Comparison of ENCODE assay signal across 8 cellular contexts in the genomic region with DNA sequence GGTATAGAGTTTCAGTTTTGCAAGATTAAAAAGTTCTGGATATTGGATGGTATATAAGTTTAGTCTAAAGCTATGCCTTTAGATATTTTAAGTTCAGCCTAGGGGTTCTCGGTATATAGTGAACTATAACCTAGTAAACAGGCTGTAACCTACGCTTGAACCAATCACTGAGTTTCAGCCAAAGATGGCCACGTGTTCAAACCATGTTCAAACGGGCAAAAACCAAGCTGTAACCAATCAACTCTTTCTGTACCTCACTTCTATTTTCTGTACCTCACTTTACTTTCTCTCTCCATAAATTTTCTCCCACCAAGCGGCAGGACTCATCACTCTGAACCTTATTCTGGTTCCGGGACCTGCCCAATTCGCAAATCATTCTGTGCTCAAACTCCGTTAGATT. TPM values are rescaled to one million over a fixed set of nuclear protein-coding genes. Genes with fewer than 3 reads are reported as not detected.
DNase-seq lines count a peak whose midpoint lies in the region; ATAC-seq, FAIRE-seq and TF ChIP-seq lines count a peak whose summit lies in the region.

No MANE protein-coding gene starts in this region.

- H2AFZ ChIP-seq in DND-41 (ENCODE audit: low read depth, low read length), result no peak overlapping the region; the same call in 1 of the 2 replicates

- H3K9me3 ChIP-seq in DND-41 (ENCODE audit: insufficient read depth, low read length, severe bottlenecking) (peaks cover 5% of the 10 kb centered on the region), NT2/D1 (ENCODE audit: insufficient read depth, low read length) (peaks cover 21% of the 10 kb centered on the region; the same call in 1 of the 2 replicates), ectodermal cell (ENCODE audit: control insufficient read depth, low read length) (peaks cover 4% of the 10 kb centered on the region), pancreas (no peaks in the 10 kb centered on the region)

- H3K4me1 ChIP-seq in DND-41 (ENCODE audit: insufficient read depth, low read length) (peaks cover 32% of the 10 kb centered on the region), NT2/D1 (ENCODE audit: insufficient read depth, insufficient read length) (no peaks in the 10 kb centered on the region), ectodermal cell (ENCODE audit: control insufficient read depth, insufficient read depth, low read length) (no peaks in the 10 kb centered on the region), pancreas (peaks cover 0 to 10% (median 10%) of the 10 kb centered on the region in 3 donors)

- intact Hi-C loops in pancreas (cut with DNase I), result no loop called here

- H3K36me3 ChIP-seq in DND-41 (ENCODE audit: insufficient read depth, low read length) (peaks cover 22% of the 10 kb centered on the region; the same call in 1 of the 2 replicates), NT2/D1 (ENCODE audit: insufficient read depth, insufficient read length, low read length) (peaks cover 6% of the 10 kb centered on the region), ectodermal cell (ENCODE audit: control insufficient read depth, insufficient read depth, low read length) (no peaks in the 10 kb centered on the region), pancreas (no peaks in the 10 kb centered on the region)

- no peak for ATAC-seq in DND-41 (ENCODE audit: insufficient read depth, low read depth)
- ATAC-seq in pancreas, result no peak

- FAIRE-seq in pancreas (lab: Jason Lieb, UNC) (no peak), H54 (lab: Jason Lieb, UNC) (no peak)

- in situ Hi-C loops in GM13977 (cut with MboI; ENCODE audit: low pct_unique_long_range_greater_than_20kb, low sequenced_read_pairs, unreplicated experiment), result no loop called here

- peak overlapping the region; percentile 100 for H3K27ac ChIP-seq in DND-41 (ENCODE audit: low read length)
- H3K27ac ChIP-seq in ectodermal cell (ENCODE audit: insufficient read depth, low read depth, low read length, poor library complexity, severe bottlenecking), result no peak overlapping the region
- H3K27ac ChIP-seq in pancreas, result peak overlapping the region in 2 of 4 donors; percentile 99 to 100

- 0 out of 2 replicates have a peak, but pooled peaks cover 3% of the 10 kb centered on the region for H4K20me1 ChIP-seq in DND-41 (ENCODE audit: insufficient read depth, low read length)

- peaks cover 61% of the 10 kb centered on the region for H3K79me2 ChIP-seq in DND-41 (ENCODE audit: insufficient read depth, low read length)

- 90 to 94% methylated on average over 8 of the region's 8 CpGs for WGBS in ectodermal cell, 2 experiments
- WGBS in pancreas, 2 donors, result 76 to 78% methylated on average over 8 of the region's 8 CpGs

- TF ChIP-seq POLR2A in H54 (IDR thresholded peaks at IDR 0.05; ENCODE audit: low read depth, low read length), result no peak

- H3K4me3 ChIP-seq in DND-41 (ENCODE audit: low read depth in 1 of 2, low read length in 2 of 2) (peak overlapping the region; percentile 32 to 82; a peak in 3 of 4 replicates), NT2/D1 (ENCODE audit: insufficient read length, low read depth) (peak overlapping the region; percentile 95), ectodermal cell (ENCODE audit: insufficient read depth, low read depth, low read length) (peak overlapping the region; percentile 51), pancreas (peak overlapping the region in 3 of 4 donors; percentile 54 to 88 (median 64))

- H3K9ac ChIP-seq in DND-41 (ENCODE audit: low read depth, low read length) (peak overlapping the region; percentile 69), NT2/D1 (ENCODE audit: insufficient read length, low read depth) (no peak overlapping the region)

- no peak for TF ChIP-seq CTCF in DND-41 (IDR thresholded peaks at IDR 0.05; ENCODE audit: borderline replicate concordance, extremely low read depth, low read length, poor library complexity, severe bottlenecking)
- no peak for TF ChIP-seq CTCF in pancreas (IDR thresholded peaks at IDR 0.05)
- no peak for TF ChIP-seq CTCF in GM13977 (IDR thresholded peaks at IDR 0.05; ENCODE audit: extremely low read depth, insufficient read depth, missing control alignments)

- H3K27me3 ChIP-seq in DND-41 (ENCODE audit: insufficient read depth, low read length, poor library complexity) (no peaks in the 10 kb centered on the region), NT2/D1 (ENCODE audit: insufficient read depth, insufficient read length) (no peaks in the 10 kb centered on the region), ectodermal cell (ENCODE audit: control insufficient read depth, insufficient read depth, low read length, poor library complexity, severe bottlenecking) (no peaks in the 10 kb centered on the region), pancreas (no peaks in the 10 kb centered on the region)

- peak overlapping the region; percentile 72 for H3K4me2 ChIP-seq in DND-41 (ENCODE audit: insufficient read depth, low read length)

- DNase-seq in DND-41, result no peak
- DNase-seq in NT2/D1 (ENCODE audit: low read depth, low spot score), result no peak
- DNase-seq in pancreas, result no peak
- no peak for DNase-seq in GM13977 (ENCODE audit: low spot score)
- no peak for DNase-seq in COR-L47 (lab: John Stamatoyannopoulos, UW)
- no peak for DNase-seq in inferior parietal cortex (ENCODE audit: extremely low spot score)
- DNase-seq in H54 (ENCODE audit: insufficient read length, low spot score), result no peak

RNA-seq across cellular contexts. Expression of gene TMBIM4, which starts 1.4 kb away (rescaled TPM):
- 58.7 TPM for polyA plus RNA-seq in ectodermal cell (2013, experiment 1 of 4)
- 59.7 TPM for polyA plus RNA-seq in ectodermal cell (2013, experiment 2 of 4)
- polyA plus RNA-seq in ectodermal cell (2013, experiment 3 of 4), result 53.0 TPM
- 61.4 TPM for polyA plus RNA-seq in ectodermal cell (2013, experiment 4 of 4)
- 10 to 100 TPM; 56.4 to 79.4 (median 64.1) TPM for total RNA-seq in pancreas
- polyA plus RNA-seq in pancreas, result 100 to 1,000 TPM in 1 of 2 donors, 10 to 100 TPM in 1; 59.4 to 106 TPM

RNA-seq across cellular contexts. Expression of gene IRAK3, which starts 20.6 kb away (rescaled TPM):
- 0.39 TPM for polyA plus RNA-seq in ectodermal cell (2013, experiment 1 of 4)
- 0.50 TPM for polyA plus RNA-seq in ectodermal cell (2013, experiment 2 of 4)
- 0.59 TPM for polyA plus RNA-seq in ectodermal cell (2013, experiment 3 of 4)
- 0.49 TPM for polyA plus RNA-seq in ectodermal cell (2013, experiment 4 of 4)
- total RNA-seq in pancreas, result 1 to 10 TPM in 4 of 6 donors, under 1 TPM in 2; 0.55 to 5.3 (median 1.8) TPM
- 1 to 10 TPM; 1.1 TPM for polyA plus RNA-seq in pancreas

RNA-seq across cellular contexts. Expression of gene LLPH, which starts 37.9 kb away (rescaled TPM):
- 21.9 TPM for polyA plus RNA-seq in ectodermal cell (2013, experiment 1 of 4)
- polyA plus RNA-seq in ectodermal cell (2013, experiment 2 of 4), result 22.3 TPM
- polyA plus RNA-seq in ectodermal cell (2013, experiment 3 of 4), result 17.8 TPM
- polyA plus RNA-seq in ectodermal cell (2013, experiment 4 of 4), result 19.5 TPM
- 10 to 100 TPM in 1 of 6 donors, 1 to 10 TPM in 5; 4.7 to 10.1 (median 7.9) TPM for total RNA-seq in pancreas
- polyA plus RNA-seq in pancreas, result 10 to 100 TPM in 1 of 2 donors, 1 to 10 TPM in 1; 3.8 to 10.5 TPM
